In genomic region chr17:42687707-42688275, GRCh38 we compare ENCODE assay signal across 23 cellular contexts. TPM values are rescaled to one million over a fixed set of nuclear protein-coding genes. Genes with fewer than 3 reads are reported as not detected.
"Had no signal": no experiment of that assay in that cellular context is flagged by ENCODE, and none has a peak within 500 bp of the region (broad histone marks: within the 10 kb centered on the region; RNA-seq: fewer than 3 reads in every experiment).

No MANE protein-coding gene starts in this region.

- H3K9ac ChIP-seq: KMS-11 had no signal

- H3K27me3 ChIP-seq: adrenal gland had no signal

- H3K4me3 ChIP-seq: adrenal gland had no signal

- DNase-seq: activated CD4-positive, alpha-beta T cell treated with anti-CD3 and anti-CD28 coated beads for 4 hours; activated CD8-positive, alpha-beta memory T cell treated with anti-CD3 and anti-CD28 coated beads, Interleukin-2, amount 50 U/mL, for 4 hours; activated CD8-positive, alpha-beta T cell treated with anti-CD3 and anti-CD28 coated beads for 36 hours; activated gamma-delta T cell treated with Interleukin-2 at 50 U/mL for 16 hours; activated naive CD4-positive, alpha-beta T cell treated with anti-CD3 and anti-CD28 coated beads, Interleukin-2, amount 10 ng/mL, durations not matched to agents 7 days and 5 days; activated naive CD8-positive, alpha-beta T cell treated with anti-CD3 and anti-CD28 coated beads, Interleukin-2, amount 10 ng/mL, durations not matched to agents 7 days and 5 days; activated T-cell treated with anti-CD3 and anti-CD28 coated beads, Interleukin-2, amount 50 U/mL, for 72 hours; adrenal gland; anterior cingulate cortex; cerebellar nuclear complex; NCI-H1092; NCI-H1417 treated with DMSO at 0.1 percent for 48 hours; NCI-H1694; NCI-H2029 treated with DMSO at 0.1 percent for 48 hours; NCI-H510A treated with DMSO at 0.1 percent for 48 hours; NCI-H69; NK-92 treated with Interleukin-12 subunit alpha and Interleukin-12 subunit beta, amount 100 ng/mL, for 24 hours; SIG-M5; SW 1271 had no signal

- H3K36me3 Mint-ChIP-seq: activated naive CD4-positive, alpha-beta T cell treated with anti-CD3 and anti-CD28 coated beads, Interleukin-2, amount 10 ng/mL, durations not matched to agents 7 days and 5 days; activated naive CD8-positive, alpha-beta T cell treated with anti-CD3 and anti-CD28 coated beads, Interleukin-2, amount 10 ng/mL, durations not matched to agents 7 days and 5 days had no signal

- H3K9me3 ChIP-seq: adrenal gland had no signal

- H3K27ac Mint-ChIP-seq: activated CD8-positive, alpha-beta T cell treated with anti-CD3 and anti-CD28 coated beads for 36 hours; activated naive CD4-positive, alpha-beta T cell treated with anti-CD3 and anti-CD28 coated beads, Interleukin-2, amount 10 ng/mL, durations not matched to agents 7 days and 5 days; activated naive CD8-positive, alpha-beta T cell treated with anti-CD3 and anti-CD28 coated beads, Interleukin-2, amount 10 ng/mL, durations not matched to agents 7 days and 5 days; activated T-cell treated with anti-CD3 and anti-CD28 coated beads, Interleukin-2, amount 50 U/mL, for 72 hours; activated T-helper 2 cell treated with anti-CD3 and anti-CD28 coated beads, Interferon-gamma antibody, Interleukin-2, Interleukin-4, amounts not matched to agents 10 μg/mL and 5 μg/mL and 100 μg/mL, durations not matched to agents 14 hours and 24 hours and 36 hours; T-helper 2 cell treated with Interferon-gamma antibody and Interleukin-4, amounts not matched to agents 5 μg/mL and 100 μg/mL, for 36 hours had no signal

- ATAC-seq: activated CD4-positive, CD25-positive, alpha-beta regulatory T cell treated with anti-CD3 and anti-CD28 coated beads, Interleukin-2, amount 50 U/mL, for 24 hours; activated CD8-positive, alpha-beta T cell treated with anti-CD3 and anti-CD28 coated beads for 36 hours; activated T-cell treated with anti-CD3 and anti-CD28 coated beads, Interleukin-2, amount 50 U/mL, for 72 hours had no signal

- H3K4me3 Mint-ChIP-seq: activated CD8-positive, alpha-beta T cell treated with anti-CD3 and anti-CD28 coated beads for 36 hours; activated naive CD4-positive, alpha-beta T cell treated with anti-CD3 and anti-CD28 coated beads, Interleukin-2, amount 10 ng/mL, durations not matched to agents 7 days and 5 days; activated naive CD8-positive, alpha-beta T cell treated with anti-CD3 and anti-CD28 coated beads, Interleukin-2, amount 10 ng/mL, durations not matched to agents 7 days and 5 days; activated T-cell treated with anti-CD3 and anti-CD28 coated beads, Interleukin-2, amount 50 U/mL, for 72 hours; T-helper 2 cell treated with Interferon-gamma antibody and Interleukin-4, amounts not matched to agents 5 μg/mL and 100 μg/mL, for 36 hours had no signal

- H3K27ac ChIP-seq: adrenal gland, KMS-11 had no signal

- H3K4me2 ChIP-seq: KMS-11 had no signal

- H3K36me3 ChIP-seq: adrenal gland had no signal

- H3K9me3 Mint-ChIP-seq: activated CD8-positive, alpha-beta T cell treated with anti-CD3 and anti-CD28 coated beads for 36 hours; activated naive CD4-positive, alpha-beta T cell treated with anti-CD3 and anti-CD28 coated beads, Interleukin-2, amount 10 ng/mL, durations not matched to agents 7 days and 5 days; activated naive CD8-positive, alpha-beta T cell treated with anti-CD3 and anti-CD28 coated beads, Interleukin-2, amount 10 ng/mL, durations not matched to agents 7 days and 5 days; activated T-cell treated with anti-CD3 and anti-CD28 coated beads, Interleukin-2, amount 50 U/mL, for 72 hours; activated T-helper 2 cell treated with anti-CD3 and anti-CD28 coated beads, Interferon-gamma antibody, Interleukin-2, Interleukin-4, amounts not matched to agents 10 μg/mL and 5 μg/mL and 100 μg/mL, durations not matched to agents 14 hours and 24 hours and 36 hours; T-helper 2 cell treated with Interferon-gamma antibody and Interleukin-4, amounts not matched to agents 5 μg/mL and 100 μg/mL, for 36 hours had no signal

RNA-seq across cellular contexts. Expression of gene CCR10, which starts 6.1 kb away (rescaled TPM):
- total RNA-seq: activated CD8-positive, alpha-beta T cell treated with anti-CD3 and anti-CD28 coated beads for 36 hours had no signal
